1 cellular context compared by ENCODE assay signal in the genomic region with DNA sequence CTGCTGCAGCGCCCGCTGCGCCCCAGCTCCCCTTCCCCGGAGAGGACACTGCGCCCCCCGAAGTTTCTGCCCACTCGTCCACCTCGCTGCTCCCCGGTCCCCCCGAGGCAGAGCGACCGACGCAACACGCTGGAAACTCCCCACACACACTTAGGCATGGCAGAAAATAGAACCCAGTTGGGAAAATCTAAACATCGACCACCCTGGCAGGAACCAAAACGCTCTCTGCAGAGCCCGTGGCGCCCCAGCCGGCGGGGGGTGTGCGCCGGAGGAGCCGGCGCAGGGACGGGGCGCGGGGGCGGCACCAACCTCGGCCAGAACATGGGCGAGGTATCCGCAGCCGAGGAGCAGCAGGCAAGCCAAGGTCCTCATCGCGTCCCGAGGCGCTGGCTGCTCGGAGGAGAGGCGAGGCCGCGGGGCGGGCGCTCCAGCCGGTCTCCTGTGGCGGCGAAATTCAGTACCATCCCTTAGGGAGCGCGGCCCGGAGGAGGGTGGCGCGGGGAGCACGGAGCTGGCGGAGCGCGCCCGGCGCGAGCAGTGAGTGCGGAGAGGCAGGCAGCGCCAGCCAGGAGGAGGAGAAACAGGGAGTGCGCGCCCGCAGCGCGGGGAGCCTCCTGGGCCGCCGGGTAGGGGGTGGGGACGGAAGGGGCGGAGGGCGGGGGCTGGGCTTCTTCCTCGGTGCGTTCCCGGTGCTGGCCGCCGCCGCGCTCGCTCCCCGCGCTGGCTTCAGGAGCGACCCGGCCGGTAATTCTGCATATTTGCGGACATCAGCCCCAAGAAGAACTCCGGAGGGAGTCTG.
A peak's percentile ranks its signal among the peaks of the same experiment; 100 is the strongest.
TF ChIP-seq lines count a peak whose summit lies in the region.

No MANE protein-coding gene starts in this region.

TF ChIP-seq in HepG2, 621 proteins besides CTCF, POLR2A, EP300 and RAD21 (continued from another document):
- TF ChIP-seq, protein P1, sequence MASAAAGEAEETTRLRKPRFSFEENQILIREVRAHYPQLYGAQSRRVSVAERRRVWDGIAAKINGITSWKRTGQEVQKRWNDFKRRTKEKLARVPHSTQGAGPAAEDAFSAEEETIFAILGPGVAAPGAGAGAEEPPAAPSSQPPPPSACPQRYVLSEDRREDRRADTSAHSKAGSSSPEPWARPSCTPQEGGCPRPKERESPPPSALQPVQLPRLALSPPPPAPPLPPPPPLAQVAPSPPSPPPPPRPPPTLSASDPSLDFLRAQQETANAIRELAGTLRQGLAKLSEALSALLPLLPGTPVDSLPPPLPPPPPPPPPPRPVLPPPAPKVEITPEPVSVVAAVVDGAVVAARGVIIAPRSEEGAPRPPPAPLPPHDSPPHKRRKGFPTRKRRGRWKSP (CRISPR knock-in tag; IDR thresholded peaks at IDR 0.05), result peak; percentile 59; the same call in 1 of the 2 replicates
- peak; percentile 94 for TF ChIP-seq ZNF263 (CRISPR knock-in tag; IDR thresholded peaks at IDR 0.05)
- TF ChIP-seq, protein P2, sequence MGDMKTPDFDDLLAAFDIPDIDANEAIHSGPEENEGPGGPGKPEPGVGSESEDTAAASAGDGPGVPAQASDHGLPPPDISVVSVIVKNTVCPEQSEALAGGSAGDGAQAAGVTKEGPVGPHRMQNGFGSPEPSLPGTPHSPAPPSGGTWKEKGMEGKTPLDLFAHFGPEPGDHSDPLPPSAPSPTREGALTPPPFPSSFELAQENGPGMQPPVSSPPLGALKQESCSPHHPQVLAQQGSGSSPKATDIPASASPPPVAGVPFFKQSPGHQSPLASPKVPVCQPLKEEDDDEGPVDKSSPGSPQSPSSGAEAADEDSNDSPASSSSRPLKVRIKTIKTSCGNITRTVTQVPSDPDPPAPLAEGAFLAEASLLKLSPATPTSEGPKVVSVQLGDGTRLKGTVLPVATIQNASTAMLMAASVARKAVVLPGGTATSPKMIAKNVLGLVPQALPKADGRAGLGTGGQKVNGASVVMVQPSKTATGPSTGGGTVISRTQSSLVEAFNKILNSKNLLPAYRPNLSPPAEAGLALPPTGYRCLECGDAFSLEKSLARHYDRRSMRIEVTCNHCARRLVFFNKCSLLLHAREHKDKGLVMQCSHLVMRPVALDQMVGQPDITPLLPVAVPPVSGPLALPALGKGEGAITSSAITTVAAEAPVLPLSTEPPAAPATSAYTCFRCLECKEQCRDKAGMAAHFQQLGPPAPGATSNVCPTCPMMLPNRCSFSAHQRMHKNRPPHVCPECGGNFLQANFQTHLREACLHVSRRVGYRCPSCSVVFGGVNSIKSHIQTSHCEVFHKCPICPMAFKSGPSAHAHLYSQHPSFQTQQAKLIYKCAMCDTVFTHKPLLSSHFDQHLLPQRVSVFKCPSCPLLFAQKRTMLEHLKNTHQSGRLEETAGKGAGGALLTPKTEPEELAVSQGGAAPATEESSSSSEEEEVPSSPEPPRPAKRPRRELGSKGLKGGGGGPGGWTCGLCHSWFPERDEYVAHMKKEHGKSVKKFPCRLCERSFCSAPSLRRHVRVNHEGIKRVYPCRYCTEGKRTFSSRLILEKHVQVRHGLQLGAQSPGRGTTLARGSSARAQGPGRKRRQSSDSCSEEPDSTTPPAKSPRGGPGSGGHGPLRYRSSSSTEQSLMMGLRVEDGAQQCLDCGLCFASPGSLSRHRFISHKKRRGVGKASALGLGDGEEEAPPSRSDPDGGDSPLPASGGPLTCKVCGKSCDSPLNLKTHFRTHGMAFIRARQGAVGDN (CRISPR knock-in tag; IDR thresholded peaks at IDR 0.05), result 0 out of 2 replicates have a peak, but pooled peaks have one; percentile 26
- TF ChIP-seq HNRNPLL (IDR thresholded peaks at IDR 0.05; ENCODE audit: low read depth, low read length, poor library complexity, severe bottlenecking), result peak; percentile 65
- TF ChIP-seq EED (CRISPR knock-in tag; IDR thresholded peaks at IDR 0.05), result peak; percentile 49; the same call in 1 of the 2 replicates
- TF ChIP-seq MTA1 (CRISPR knock-in tag; IDR thresholded peaks at IDR 0.05; ENCODE audit: borderline replicate concordance), result peak; percentile 54; the same call in 1 of the 2 replicates
- TF ChIP-seq NCOA1 (CRISPR knock-in tag; IDR thresholded peaks at IDR 0.05), result no peak
- TF ChIP-seq GABPB1 (CRISPR knock-in tag; IDR thresholded peaks at IDR 0.05), result peak; percentile 31; the same call in 1 of the 2 replicates
- no peak for TF ChIP-seq ZNF180 (CRISPR knock-in tag; IDR thresholded peaks at IDR 0.05; ENCODE audit: borderline replicate concordance, low read depth)
- TF ChIP-seq KLF13 (CRISPR knock-in tag; IDR thresholded peaks at IDR 0.05), result 0 out of 2 replicates have a peak, but pooled peaks have one; percentile 28
- TF ChIP-seq TSC22D2 (CRISPR knock-in tag; IDR thresholded peaks at IDR 0.05; ENCODE audit: borderline replicate concordance), result no peak
- TF ChIP-seq, protein P3, sequence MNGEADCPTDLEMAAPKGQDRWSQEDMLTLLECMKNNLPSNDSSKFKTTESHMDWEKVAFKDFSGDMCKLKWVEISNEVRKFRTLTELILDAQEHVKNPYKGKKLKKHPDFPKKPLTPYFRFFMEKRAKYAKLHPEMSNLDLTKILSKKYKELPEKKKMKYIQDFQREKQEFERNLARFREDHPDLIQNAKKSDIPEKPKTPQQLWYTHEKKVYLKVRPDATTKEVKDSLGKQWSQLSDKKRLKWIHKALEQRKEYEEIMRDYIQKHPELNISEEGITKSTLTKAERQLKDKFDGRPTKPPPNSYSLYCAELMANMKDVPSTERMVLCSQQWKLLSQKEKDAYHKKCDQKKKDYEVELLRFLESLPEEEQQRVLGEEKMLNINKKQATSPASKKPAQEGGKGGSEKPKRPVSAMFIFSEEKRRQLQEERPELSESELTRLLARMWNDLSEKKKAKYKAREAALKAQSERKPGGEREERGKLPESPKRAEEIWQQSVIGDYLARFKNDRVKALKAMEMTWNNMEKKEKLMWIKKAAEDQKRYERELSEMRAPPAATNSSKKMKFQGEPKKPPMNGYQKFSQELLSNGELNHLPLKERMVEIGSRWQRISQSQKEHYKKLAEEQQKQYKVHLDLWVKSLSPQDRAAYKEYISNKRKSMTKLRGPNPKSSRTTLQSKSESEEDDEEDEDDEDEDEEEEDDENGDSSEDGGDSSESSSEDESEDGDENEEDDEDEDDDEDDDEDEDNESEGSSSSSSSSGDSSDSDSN (CRISPR knock-in tag; IDR thresholded peaks at IDR 0.05), result peak; percentile 52; the same call in 1 of the 2 replicates
